ENCODE assay signal across 8 cellular contexts in genomic region chr1:205632374-205633169, GRCh38. TPM values are rescaled to one million over a fixed set of nuclear protein-coding genes. Genes with fewer than 3 reads are reported as not detected.
DNase-seq lines count a peak whose midpoint lies in the region; ATAC-seq and TF ChIP-seq lines count a peak whose summit lies in the region.

No MANE protein-coding gene starts in this region.

- no peak overlapping the region for H2BK12ac ChIP-seq in trophoblast cell (ENCODE audit: low read length)

- peaks cover 19% of the 10 kb centered on the region for H4K20me1 ChIP-seq in DND-41 (ENCODE audit: insufficient read depth, low read length)

- peaks cover 13% of the 10 kb centered on the region for H3K36me3 ChIP-seq in DND-41 (ENCODE audit: insufficient read depth, low read length)
- no peaks in the 10 kb centered on the region for H3K36me3 ChIP-seq in trophoblast cell (ENCODE audit: control insufficient read depth in 1 of 2, insufficient read depth in 2 of 2, low read length in 2 of 2)

- no peak overlapping the region for H3K4ac ChIP-seq in trophoblast cell (ENCODE audit: low read depth, low read length)

- ATAC-seq in DND-41 (ENCODE audit: insufficient read depth, low read depth) (no peak), HG02623 (IDR thresholded peaks at IDR 0.05; ENCODE audit: unreplicated experiment) (no peak)

- H3K4me3 ChIP-seq in DND-41 (ENCODE audit: low read depth in 1 of 2, low read length in 2 of 2) = peak overlapping the region; percentile 52 to 65; a peak in 3 of 4 replicates
- peak overlapping the region; percentile 76 for H3K4me3 ChIP-seq in epithelial cell of proximal tubule (ENCODE audit: low read depth, low read length)
- peak overlapping the region; percentile 76 for H3K4me3 ChIP-seq in trophoblast cell (ENCODE audit: low read depth, low read length)

- H3K4me1 ChIP-seq in DND-41 (ENCODE audit: insufficient read depth, low read length) = peaks cover 39% of the 10 kb centered on the region
- H3K4me1 ChIP-seq in trophoblast cell (ENCODE audit: control insufficient read depth in 1 of 2, insufficient read depth in 2 of 2, low read length in 2 of 2) = peaks cover 0 to 2% of the 10 kb centered on the region in 2 experiments

- H2BK120ac ChIP-seq in trophoblast cell (ENCODE audit: insufficient read depth, low read length, poor library complexity) = peak overlapping the region; percentile 87

- peaks cover 8% of the 10 kb centered on the region for H3K79me1 ChIP-seq in trophoblast cell (ENCODE audit: low read length)

- no peak for TF ChIP-seq CTCF in DND-41 (IDR thresholded peaks at IDR 0.05; ENCODE audit: borderline replicate concordance, extremely low read depth, low read length, poor library complexity, severe bottlenecking)
- TF ChIP-seq CTCF in epithelial cell of proximal tubule (conservative IDR thresholded peaks at IDR 0.05; ENCODE audit: low read depth, low read length) = no peak

- peak overlapping the region; percentile 88 for H3K14ac ChIP-seq in trophoblast cell (ENCODE audit: low read length)

- no peak for DNase-seq in DND-41
- peak; percentile 21 for DNase-seq in RKO (ENCODE audit: low spot score)
- no peak for DNase-seq in epithelial cell of proximal tubule (ENCODE audit: low read depth)
- DNase-seq in trophoblast cell = peak in 1 of 2 donors; percentile 8
- DNase-seq in NCI-H2107 treated with DMSO at 0.1 percent for 48 hours (lab: John Stamatoyannopoulos, UW; ENCODE audit: unreplicated experiment) = no peak
- DNase-seq in nucleus accumbens (lab: John Stamatoyannopoulos, UW) = no peak
- DNase-seq in NCI-H187 treated with DMSO at 0.1 percent for 48 hours (lab: John Stamatoyannopoulos, UW) = no peak

- H3K27me3 ChIP-seq in DND-41 (ENCODE audit: insufficient read depth, low read length, poor library complexity) (peaks cover 10% of the 10 kb centered on the region), trophoblast cell (ENCODE audit: insufficient read depth, low read length) (no peaks in the 10 kb centered on the region)

- peak overlapping the region; percentile 76 for H4K12ac ChIP-seq in trophoblast cell (ENCODE audit: low read depth, low read length)

- no peak overlapping the region for H4K91ac ChIP-seq in trophoblast cell (ENCODE audit: low read depth, low read length)

- H4K8ac ChIP-seq in trophoblast cell (ENCODE audit: low read depth, low read length) = peak overlapping the region; percentile 97

- H2AK5ac ChIP-seq in trophoblast cell (ENCODE audit: low read length) = no peak overlapping the region

- peak overlapping the region; percentile 92 for H3K9ac ChIP-seq in DND-41 (ENCODE audit: low read depth, low read length)
- peak overlapping the region; percentile 95 for H3K9ac ChIP-seq in trophoblast cell (ENCODE audit: low read length)

- peak overlapping the region; percentile 91 for H3K18ac ChIP-seq in trophoblast cell (ENCODE audit: low read length)

- H3K79me2 ChIP-seq in DND-41 (ENCODE audit: insufficient read depth, low read length) (peaks cover 34% of the 10 kb centered on the region), trophoblast cell (ENCODE audit: control insufficient read depth, insufficient read depth, low read length, poor library complexity) (peaks cover 14% of the 10 kb centered on the region)

- no CpG with 5 or more reads among the region's 12 CpGs for WGBS in trophoblast cell (ENCODE audit: extremely low coverage, insufficient coverage, insufficient read length)

- no peak overlapping the region for H3K23ac ChIP-seq in trophoblast cell (ENCODE audit: low read length)

- H3K27ac ChIP-seq in DND-41 (ENCODE audit: low read length) (peak overlapping the region; percentile 57), trophoblast cell (ENCODE audit: low read depth, low read length) (peak overlapping the region; percentile 99)

- peak overlapping the region; percentile 69 for H2BK5ac ChIP-seq in trophoblast cell (ENCODE audit: low read depth, low read length, poor library complexity)

- H3K4me2 ChIP-seq in DND-41 (ENCODE audit: insufficient read depth, low read length) (peak overlapping the region; percentile 76), trophoblast cell (ENCODE audit: low read length) (peak overlapping the region; percentile 83)

- H2AFZ ChIP-seq in DND-41 (ENCODE audit: low read depth, low read length) (peak overlapping the region; percentile 85), trophoblast cell (ENCODE audit: insufficient read depth, low read length, poor library complexity) (peak overlapping the region; percentile 32)

- H3K9me3 ChIP-seq in DND-41 (ENCODE audit: insufficient read depth, low read length, severe bottlenecking) (no peaks in the 10 kb centered on the region), trophoblast cell (ENCODE audit: insufficient read depth, low read depth, low read length) (no peaks in the 10 kb centered on the region)

RNA-seq across cellular contexts. Expression of gene ELK4, which starts 0.8 kb away (rescaled TPM):
- total RNA-seq in epithelial cell of proximal tubule = 12.0 and 12.8 TPM in 2 replicates
- 8.0 and 8.1 TPM in 2 replicates for polyA plus RNA-seq in trophoblast cell (2013)

RNA-seq across cellular contexts. Expression of gene SLC45A3, which starts 47.7 kb away (rescaled TPM):
- total RNA-seq in epithelial cell of proximal tubule = 6.5 and 9.1 TPM in 2 replicates
- 1.7 and 1.8 TPM in 2 replicates for polyA plus RNA-seq in trophoblast cell (2013)
